8 cellular contexts compared by ENCODE assay signal in genomic region chr1:181135462-181135781, GRCh38. TPM values are rescaled to one million over a fixed set of nuclear protein-coding genes. Genes with fewer than 3 reads are reported as not detected.
DNase-seq lines count a peak whose midpoint lies in the region; ATAC-seq and TF ChIP-seq lines count a peak whose summit lies in the region.

No MANE protein-coding gene starts in this region.

- H3K4me3 Mint-ChIP-seq in neural crest cell, result peak overlapping the region; percentile 14

- no peak for DNase-seq in heart left ventricle
- no peak for DNase-seq in Right ventricle myocardium superior
- peak in 1 of 3 donors; percentile 38 for DNase-seq in Peyer's patch
- DNase-seq in coronary artery (ENCODE audit: low spot score), result no peak
- DNase-seq in neural crest cell (ENCODE audit: low read depth, low spot score), result no peak
- DNase-seq in H4 (ENCODE audit: low spot score), result no peak

- H3K4me3 ChIP-seq in heart left ventricle (no peak overlapping the region), Peyer's patch (no peak overlapping the region), coronary artery (no peak overlapping the region)

- H3K27me3 ChIP-seq in heart left ventricle (no peaks in the 10 kb centered on the region), Peyer's patch (no peaks in the 10 kb centered on the region)

- no peaks in the 10 kb centered on the region for H3K9me3 Mint-ChIP-seq in neural crest cell

- H3K27me3 Mint-ChIP-seq in neural crest cell (ENCODE audit: low read depth), result no peaks in the 10 kb centered on the region

- H3K36me3 ChIP-seq in heart left ventricle, result no peaks in the 10 kb centered on the region
- no peaks in the 10 kb centered on the region for H3K36me3 ChIP-seq in Peyer's patch

- intact Hi-C loops in heart left ventricle (cut with DNase I) (no loop called here), Right ventricle myocardium superior (cut with DNase I) (no loop called here)

- H3K4me1 ChIP-seq in heart left ventricle (peaks cover 0 to 69% (median 34%) of the 10 kb centered on the region in 12 donors), Peyer's patch (peaks cover 7 to 34% (median 21%) of the 10 kb centered on the region in 4 donors)

- H3K27ac Mint-ChIP-seq in neural crest cell (ENCODE audit: unreplicated experiment), result no peak overlapping the region

- H3K36me3 Mint-ChIP-seq in neural crest cell (ENCODE audit: low read depth), result no peaks in the 10 kb centered on the region

- TF ChIP-seq POLR2A in heart left ventricle (IDR thresholded peaks at IDR 0.05) (no peak), Peyer's patch (IDR thresholded peaks at IDR 0.05) (no peak)

- TF ChIP-seq CTCF in heart left ventricle (IDR thresholded peaks at IDR 0.05) (peak in 9 of 12 donors; percentile 13 to 44 (median 27)), Peyer's patch (IDR thresholded peaks at IDR 0.05) (peak in 5 of 6 experiments; percentile 16 to 39 (median 36)), coronary artery (IDR thresholded peaks at IDR 0.05) (no peak), neural crest cell (conservative IDR thresholded peaks at IDR 0.05) (peak; percentile 38)

- H3K9me3 ChIP-seq in heart left ventricle, result no peaks in the 10 kb centered on the region
- no peaks in the 10 kb centered on the region for H3K9me3 ChIP-seq in Peyer's patch

- H3K27ac ChIP-seq in heart left ventricle, result peak overlapping the region in 9 of 12 donors; percentile 6 to 88 (median 50)
- peak overlapping the region; percentile 26 to 79 (median 69) for H3K27ac ChIP-seq in Peyer's patch
- peak overlapping the region; percentile 22 to 68 for H3K27ac ChIP-seq in coronary artery

- WGBS in heart left ventricle, 4 donors, result 65 to 82% (median 71%) methylated on average over 2 of the region's 2 CpGs

- ATAC-seq in heart left ventricle (peak in 2 of 4 donors; percentile 34 to 42), Right ventricle myocardium superior (ENCODE audit: poor library complexity) (no peak), GM18858 (IDR thresholded peaks at IDR 0.05; ENCODE audit: unreplicated experiment) (no peak), GM21390 (IDR thresholded peaks at IDR 0.05; ENCODE audit: unreplicated experiment) (no peak)

- peaks cover 49% of the 10 kb centered on the region for H3K4me1 Mint-ChIP-seq in neural crest cell

RNA-seq across cellular contexts. Expression of gene IER5, which starts 46.9 kb away (rescaled TPM):
- total RNA-seq in heart left ventricle, result 10 to 100 TPM; 12.8 to 22.7 (median 18.4) TPM
- polyA plus RNA-seq in heart left ventricle, result 10 to 100 TPM; 19.9 to 23.4 TPM
- 15.1 TPM for total RNA-seq in Right ventricle myocardium superior
- total RNA-seq in Peyer's patch, result 10 to 100 TPM in 1 of 4 donors, 1 to 10 TPM in 3; 6.3 to 10.7 (median 8.2) TPM
- total RNA-seq in neural crest cell, result 7.5 and 7.7 TPM in 2 replicates
- 4.7 and 6.0 TPM in 2 replicates for total RNA-seq in H4 (2014; rRNA removed; shearing (Covaris generic))
